10 cellular contexts compared by ENCODE assay signal in genomic region chr1:232538224-232538942, GRCh38.
DNase-seq lines count a peak whose midpoint lies in the region; ATAC-seq and TF ChIP-seq lines count a peak whose summit lies in the region.
"Had no signal": no experiment of that assay in that cellular context is flagged by ENCODE, and none has a peak within 500 bp of the region (broad histone marks: within the 10 kb centered on the region; RNA-seq: fewer than 3 reads in every experiment).

No MANE protein-coding gene starts in this region.

- H3K4me3 ChIP-seq in BE2C (ENCODE audit: low read depth, low read length): no peak overlapping the region
- no peak overlapping the region for H3K4me3 ChIP-seq in SJSA1
- H3K4me3 ChIP-seq in mucosa of descending colon: no peak overlapping the region

- TF ChIP-seq CTCF in BE2C (IDR thresholded peaks at IDR 0.05; ENCODE audit: low read depth, low read length) (no peak), mucosa of descending colon (IDR thresholded peaks at IDR 0.05) (no peak), omental fat pad (IDR thresholded peaks at IDR 0.05) (no peak)

- H3K4me1 ChIP-seq in BE2C (peaks cover 26% of the 10 kb centered on the region), SJSA1 (replicated peaks) (peaks cover 18% of the 10 kb centered on the region), mucosa of descending colon (ENCODE audit: low read depth) (no peaks in the 10 kb centered on the region)

- H3K27ac ChIP-seq in SJSA1: peak overlapping the region; percentile 69

- H3K36me3 ChIP-seq in BE2C (no peaks in the 10 kb centered on the region), SJSA1 (no peaks in the 10 kb centered on the region), mucosa of descending colon (ENCODE audit: low read depth) (no peaks in the 10 kb centered on the region)

- H3K27me3 ChIP-seq in BE2C (no peaks in the 10 kb centered on the region), SJSA1 (replicated peaks) (no peaks in the 10 kb centered on the region)

- ATAC-seq in HG03432 (IDR thresholded peaks at IDR 0.05; ENCODE audit: unreplicated experiment) (peak; percentile 47), mucosa of descending colon (no peak), GM21390 (IDR thresholded peaks at IDR 0.05; ENCODE audit: unreplicated experiment) (no peak), GM18520 (IDR thresholded peaks at IDR 0.05; ENCODE audit: unreplicated experiment) (no peak), omental fat pad (ENCODE audit: low FRiP score) (no peak)

- DNase-seq in BE2C (peak; percentile 58), SJSA1 (ENCODE audit: low read depth in 1 of 2, low spot score in 2 of 2) (peak; percentile 62 to 70), iPS-NIHi11 (ENCODE audit: low spot score) (peak; percentile 64), mucosa of descending colon (no peak), omental fat pad (ENCODE audit: low spot score) (no peak)
- DNase-seq: activated naive CD8-positive, alpha-beta T cell treated with anti-CD3 and anti-CD28 coated beads, Interleukin-2, amount 10 ng/mL, durations not matched to agents 7 days and 5 days; Kasumi-1 had no signal

- H3K9me3 ChIP-seq in BE2C: no peaks in the 10 kb centered on the region
- H3K9me3 ChIP-seq in SJSA1 (replicated peaks): no peaks in the 10 kb centered on the region
- no peaks in the 10 kb centered on the region for H3K9me3 ChIP-seq in mucosa of descending colon

- intact Hi-C loops in mucosa of descending colon (cut with DNase I, micrococcal nuclease): no loop called here

Comparison
In these comparisons a context has a peak if more than half of its experiments do, and no peak if none do; other contexts are left out.
1. DNase-seq: peak in BE2C (single experiment), SJSA1 (2 of 2) and iPS-NIHi11 (single experiment); none in mucosa of descending colon (0 of 3) and omental fat pad (single experiment).